ENCODE assay signal across 10 cellular contexts in genomic region chr3:8713901-8714759, GRCh38.
DNase-seq lines count a peak whose midpoint lies in the region; ATAC-seq and TF ChIP-seq lines count a peak whose summit lies in the region.
"Had no signal": no experiment of that assay in that cellular context is flagged by ENCODE, and none has a peak within 500 bp of the region (broad histone marks: within the 10 kb centered on the region; RNA-seq: fewer than 3 reads in every experiment).

No MANE protein-coding gene starts in this region.

- no peaks in the 10 kb centered on the region for H3K79me2 ChIP-seq in OCI-LY3 (ENCODE audit: low read length)

- H4K20me1 ChIP-seq in OCI-LY3 (ENCODE audit: insufficient read depth, low read length): no peaks in the 10 kb centered on the region

- no peak overlapping the region for H2AFZ ChIP-seq in OCI-LY3 (ENCODE audit: low read depth, low read length)

- DNase-seq in EL: peak; percentile 35
- peak; percentile 41 for DNase-seq in iPS DF 6.9 (ENCODE audit: low read depth, low spot score)
- DNase-seq in DMS153 treated with DMSO at 0.1 percent for 48 hours (lab: John Stamatoyannopoulos, UW; ENCODE audit: unreplicated experiment): no peak
- DNase-seq in NCI-H1092 treated with DMSO at 0.1 percent for 48 hours (lab: John Stamatoyannopoulos, UW): no peak
- no peak for DNase-seq in NCI-H774 (lab: John Stamatoyannopoulos, UW)
- DNase-seq: activated T-cell treated with anti-CD3 and anti-CD28 coated beads for 4 hours had no signal

- H3K27ac ChIP-seq in OCI-LY3 (ENCODE audit: low read length): no peak overlapping the region
- no peak overlapping the region for H3K27ac ChIP-seq in iPS DF 6.9 (ENCODE audit: low read length)
- H3K27ac ChIP-seq: tibial nerve had no signal

- H3K9me3 ChIP-seq in OCI-LY3 (ENCODE audit: insufficient read depth, low read length): no peaks in the 10 kb centered on the region
- no peaks in the 10 kb centered on the region for H3K9me3 ChIP-seq in iPS DF 6.9 (ENCODE audit: control insufficient read depth, insufficient read depth, low read length)
- H3K9me3 ChIP-seq: tibial nerve had no signal

- no peaks in the 10 kb centered on the region for H3K36me3 ChIP-seq in OCI-LY3 (replicated peaks; ENCODE audit: low read depth, low read length)
- no peaks in the 10 kb centered on the region for H3K36me3 ChIP-seq in iPS DF 6.9 (ENCODE audit: control insufficient read depth, insufficient read depth, low read length)
- H3K36me3 ChIP-seq: tibial nerve had no signal

- TF ChIP-seq CTCF in OCI-LY3 (IDR thresholded peaks at IDR 0.05; ENCODE audit: low read depth, low read length): peak; percentile 49

- no peaks in the 10 kb centered on the region for H3K27me3 ChIP-seq in OCI-LY3 (ENCODE audit: low read depth, low read length)
- H3K27me3 ChIP-seq in iPS DF 6.9 (ENCODE audit: control insufficient read depth, insufficient read depth, low read length): peaks cover 48% of the 10 kb centered on the region
- H3K27me3 ChIP-seq: tibial nerve had no signal

- H3K4me1 ChIP-seq in OCI-LY3 (ENCODE audit: low read length) (peaks cover 7% of the 10 kb centered on the region; the same call in 1 of the 2 replicates), iPS DF 6.9 (ENCODE audit: control insufficient read depth, insufficient read depth, low read length) (no peaks in the 10 kb centered on the region)
- H3K4me1 ChIP-seq: tibial nerve had no signal

- ATAC-seq in GM21576 (IDR thresholded peaks at IDR 0.05; ENCODE audit: unreplicated experiment) (peak; percentile 56), HG03108 (IDR thresholded peaks at IDR 0.05; ENCODE audit: unreplicated experiment) (no peak)

- WGBS in iPS DF 6.9 (ENCODE audit: insufficient coverage, insufficient read length): no CpG with 5 or more reads among the region's 14 CpGs

- no peak overlapping the region for H3K9ac ChIP-seq in OCI-LY3 (ENCODE audit: low read length)

- H3K4me3 ChIP-seq in OCI-LY3 (ENCODE audit: low read length): no peak overlapping the region
- no peak overlapping the region for H3K4me3 ChIP-seq in iPS DF 6.9 (ENCODE audit: low read length)
- H3K4me3 ChIP-seq: tibial nerve had no signal

- no peak overlapping the region for H3K4me2 ChIP-seq in OCI-LY3 (ENCODE audit: low read length)

Comparison
In these comparisons a context has a peak if more than half of its experiments do, and no peak if none do; other contexts are left out.
1. DNase-seq: peak in EL (single experiment) and iPS DF 6.9 (single experiment); none in DMS153 treated with DMSO at 0.1 percent for 48 hours (single experiment), NCI-H1092 treated with DMSO at 0.1 percent for 48 hours (single experiment) and NCI-H774 (single experiment).